Comparison of ENCODE assay signal across 1 cellular context in the genomic region with DNA sequence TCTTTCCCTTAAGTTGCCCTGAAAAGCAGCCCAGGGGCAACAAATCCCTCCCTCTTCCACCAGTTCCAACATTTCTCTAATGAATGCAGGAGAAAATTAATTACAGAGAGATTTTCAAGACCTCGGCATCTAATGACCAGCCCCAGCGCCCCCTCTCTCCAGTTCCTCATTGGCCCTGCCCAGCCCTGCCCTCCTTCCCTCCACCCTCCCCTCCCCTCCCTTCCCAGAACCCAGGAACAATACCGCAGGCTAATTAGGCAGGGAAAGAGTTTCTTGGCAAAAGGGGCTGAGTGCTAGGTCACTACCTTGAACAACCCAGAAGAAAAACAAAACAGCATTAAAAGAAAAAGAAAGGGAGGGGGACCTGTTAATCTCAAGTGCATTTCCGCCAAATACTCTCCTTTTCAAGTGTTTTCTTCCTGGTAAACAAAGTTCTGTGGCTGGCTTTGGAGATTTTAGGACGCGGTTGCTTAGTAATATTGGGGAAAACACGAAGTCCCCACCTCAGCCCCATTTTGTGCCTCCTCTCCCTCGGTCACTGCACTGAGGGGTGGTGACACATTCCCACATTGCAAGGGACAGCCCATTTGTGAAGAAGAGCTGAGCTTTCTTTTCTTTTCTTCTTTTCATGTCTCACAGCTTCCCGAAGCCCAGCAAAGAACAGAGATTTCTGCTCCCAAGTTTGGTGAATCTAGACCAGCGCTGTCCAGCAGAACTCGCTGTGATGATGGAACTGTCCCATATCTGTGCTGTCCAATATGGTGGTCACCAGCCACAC.
TF ChIP-seq lines count a peak whose summit lies in the region.

No MANE protein-coding gene starts in this region.

TF ChIP-seq in H1, 55 proteins besides CTCF, POLR2A, EP300 and RAD21 (continued from another document):
- TF ChIP-seq RXRA (IDR thresholded peaks at IDR 0.05; ENCODE audit: insufficient read depth, low read depth, low read length) = no peak
- no peak for TF ChIP-seq CEBPB (IDR thresholded peaks at IDR 0.05; ENCODE audit: low read depth, low read length)
